ENCODE assay signal across 20 cellular contexts in the genomic region with DNA sequence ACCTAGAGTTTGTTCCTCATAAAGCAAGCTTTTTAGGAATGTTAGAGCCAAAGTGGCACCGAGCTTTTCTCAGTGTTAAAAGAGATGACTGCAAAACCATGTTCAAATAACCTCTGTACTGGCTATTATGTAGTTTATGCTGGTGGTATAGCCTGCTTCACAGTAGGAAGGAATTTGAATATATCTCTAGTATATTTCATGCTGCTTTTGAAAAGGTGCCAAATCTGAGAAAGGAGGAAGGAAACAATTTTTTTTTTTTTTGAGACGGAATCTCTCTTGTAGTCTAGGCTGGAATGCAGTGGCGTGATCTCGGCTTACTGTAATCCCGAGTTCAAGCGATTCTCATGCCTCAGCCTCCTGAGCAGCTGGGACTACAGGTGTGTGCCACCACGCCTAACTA. TPM values are rescaled to one million over a fixed set of nuclear protein-coding genes. Genes with fewer than 3 reads are reported as not detected.
DNase-seq lines count a peak whose midpoint lies in the region; ATAC-seq, FAIRE-seq and TF ChIP-seq lines count a peak whose summit lies in the region.
"Had no signal": no experiment of that assay in that cellular context is flagged by ENCODE, and none has a peak within 500 bp of the region (broad histone marks: within the 10 kb centered on the region; RNA-seq: fewer than 3 reads in every experiment).

No MANE protein-coding gene starts in this region.

- H3K4ac ChIP-seq in trophoblast cell (ENCODE audit: low read depth, low read length), result no peak overlapping the region

- WGBS in trophoblast cell (ENCODE audit: extremely low coverage, insufficient coverage, insufficient read length), result no CpG with 5 or more reads among the region's 7 CpGs

- no peak overlapping the region for H2BK120ac ChIP-seq in trophoblast cell (ENCODE audit: insufficient read depth, low read length, poor library complexity)

- no peak overlapping the region for H2AFZ ChIP-seq in trophoblast cell (ENCODE audit: insufficient read depth, low read length, poor library complexity)

- peaks cover 63% of the 10 kb centered on the region for H3K4me1 Mint-ChIP-seq in activated CD4-positive, alpha-beta T cell treated with anti-CD3 and anti-CD28 coated beads for 36 hours
- peaks cover 60% of the 10 kb centered on the region for H3K4me1 Mint-ChIP-seq in activated naive CD8-positive, alpha-beta T cell treated with anti-CD3 and anti-CD28 coated beads, Interleukin-2, amount 50 U/mL, for 24 hours

- no peak overlapping the region for H4K91ac ChIP-seq in trophoblast cell (ENCODE audit: low read depth, low read length)

- H3K36me3 ChIP-seq in trophoblast cell (ENCODE audit: control insufficient read depth in 1 of 2, insufficient read depth in 2 of 2, low read length in 2 of 2) (no peaks in the 10 kb centered on the region), lower lobe of right lung (no peaks in the 10 kb centered on the region), HAP-1 (replicated peaks) (no peaks in the 10 kb centered on the region)
- H3K36me3 ChIP-seq: left lung had no signal

- POLR2A ChIA-PET in activated CD4-positive, alpha-beta T cell treated with anti-CD3 and anti-CD28 coated beads for 36 hours (lab: Charles Lee), result interaction anchor here (0.6 kb wide), 1 partner anchor 247 kb away, joined by 4 read pairs; no protein-coding TSS in a partner anchor

- H3K4me1 ChIP-seq in trophoblast cell (ENCODE audit: control insufficient read depth in 1 of 2, insufficient read depth in 2 of 2, low read length in 2 of 2), result no peaks in the 10 kb centered on the region
- peaks cover 34% of the 10 kb centered on the region for H3K4me1 ChIP-seq in lower lobe of right lung
- peaks cover 8% of the 10 kb centered on the region for H3K4me1 ChIP-seq in HAP-1

- H3K27ac ChIP-seq in trophoblast cell (ENCODE audit: low read depth, low read length), result no peak overlapping the region
- no peak overlapping the region for H3K27ac ChIP-seq in lower lobe of right lung
- H3K27ac ChIP-seq: BLaER1, body of pancreas, skin epidermis had no signal

- no peak overlapping the region for H3K9ac ChIP-seq in trophoblast cell (ENCODE audit: low read length)
- H3K9ac ChIP-seq: BLaER1 had no signal

- H2BK5ac ChIP-seq in trophoblast cell (ENCODE audit: low read depth, low read length, poor library complexity), result no peak overlapping the region

- no peak overlapping the region for H3K4me3 ChIP-seq in trophoblast cell (ENCODE audit: low read depth, low read length)
- H3K4me3 ChIP-seq in lower lobe of right lung, result no peak overlapping the region
- no peak overlapping the region for H3K4me3 ChIP-seq in HAP-1
- H3K4me3 ChIP-seq: BLaER1, body of pancreas, left lung, skin epidermis, upper lobe of left lung had no signal

- no peaks in the 10 kb centered on the region for H3K79me1 ChIP-seq in trophoblast cell (ENCODE audit: low read length)

- DNase-seq in activated CD4-positive, alpha-beta T cell treated with anti-CD3 and anti-CD28 coated beads for 36 hours, result no peak
- DNase-seq in activated CD4-positive, alpha-beta T cell treated with anti-CD3 and anti-CD28 coated beads for 48 hours, result no peak
- peak; percentile 59 for DNase-seq in KBM-7
- DNase-seq in activated naive CD8-positive, alpha-beta T cell treated with anti-CD3 and anti-CD28 coated beads, Interleukin-2, amount 50 U/mL, for 24 hours, result no peak
- DNase-seq in trophoblast cell, result peak; percentile 82 to 95
- no peak for DNase-seq in lower lobe of right lung
- no peak for DNase-seq in frontal cortex (ENCODE audit: low spot score in 2 of 2)
- no peak for DNase-seq in HAP-1 (ENCODE audit: low spot score in 2 of 2)
- DNase-seq: activated CD4-positive, alpha-beta T cell treated with anti-CD3 and anti-CD28 coated beads, Interleukin-2, amount 50 U/mL, for 1 hour; activated naive CD4-positive, alpha-beta T cell treated with anti-CD3 and anti-CD28 coated beads, Interleukin-2, amount 50 U/mL, for 16 hours; body of pancreas; left lung; NCI-H1436 treated with DMSO at 0.1 percent for 48 hours; stimulated activated CD4-positive, alpha-beta T cell treated with anti-CD3 and anti-CD28 coated beads, Interleukin-2, amount 100 ng/mL, for 48 hours; SW 1271; upper lobe of left lung had no signal

- H3K27me3 ChIP-seq in trophoblast cell (ENCODE audit: insufficient read depth, low read length) (no peaks in the 10 kb centered on the region), lower lobe of right lung (ENCODE audit: low read depth) (no peaks in the 10 kb centered on the region), HAP-1 (ENCODE audit: low read depth) (no peaks in the 10 kb centered on the region)
- H3K27me3 ChIP-seq: BLaER1, body of pancreas, left lung, upper lobe of left lung had no signal

- no peaks in the 10 kb centered on the region for H3K36me3 Mint-ChIP-seq in activated CD4-positive, alpha-beta T cell treated with anti-CD3 and anti-CD28 coated beads for 36 hours (ENCODE audit: low read depth)
- no peaks in the 10 kb centered on the region for H3K36me3 Mint-ChIP-seq in activated naive CD8-positive, alpha-beta T cell treated with anti-CD3 and anti-CD28 coated beads, Interleukin-2, amount 50 U/mL, for 24 hours (ENCODE audit: low read depth)

- CTCF ChIA-PET in activated CD4-positive, alpha-beta T cell treated with anti-CD3 and anti-CD28 coated beads for 36 hours (lab: Charles Lee), result interaction anchor here (0.7 to 1.1 kb wide), 2 partner anchors 12 to 86 kb away, joined by 3 read pairs; partner anchors contain the start of gene ATP6V0E1

- no peaks in the 10 kb centered on the region for H3K9me3 ChIP-seq in trophoblast cell (ENCODE audit: insufficient read depth, low read depth, low read length)
- H3K9me3 ChIP-seq in lower lobe of right lung, result no peaks in the 10 kb centered on the region
- H3K9me3 ChIP-seq in HAP-1, result no peaks in the 10 kb centered on the region
- H3K9me3 ChIP-seq: BLaER1, body of pancreas, left lung, upper lobe of left lung had no signal

- peak overlapping the region; percentile 69 for H3K27ac Mint-ChIP-seq in activated CD4-positive, alpha-beta T cell treated with anti-CD3 and anti-CD28 coated beads for 36 hours
- peak overlapping the region; percentile 66 for H3K27ac Mint-ChIP-seq in activated naive CD8-positive, alpha-beta T cell treated with anti-CD3 and anti-CD28 coated beads, Interleukin-2, amount 50 U/mL, for 24 hours

- no peaks in the 10 kb centered on the region for H3K9me3 Mint-ChIP-seq in activated CD4-positive, alpha-beta T cell treated with anti-CD3 and anti-CD28 coated beads for 36 hours (ENCODE audit: low read depth)
- H3K9me3 Mint-ChIP-seq in activated naive CD8-positive, alpha-beta T cell treated with anti-CD3 and anti-CD28 coated beads, Interleukin-2, amount 50 U/mL, for 24 hours, result no peaks in the 10 kb centered on the region

- in situ Hi-C loops in KBM-7 (cut with MboI; ENCODE audit: low pct_unique_long_range_greater_than_20kb, low sequenced_read_pairs) (no loop called here), HAP-1 (cut with MboI; ENCODE audit: low sequenced_read_pairs) (no loop called here)

- H3K4me2 ChIP-seq in trophoblast cell (ENCODE audit: low read length), result no peak overlapping the region
- H3K4me2 ChIP-seq: BLaER1 had no signal

- ATAC-seq in activated CD4-positive, alpha-beta T cell treated with anti-CD3 and anti-CD28 coated beads for 36 hours, result no peak
- ATAC-seq in activated naive CD8-positive, alpha-beta T cell treated with anti-CD3 and anti-CD28 coated beads, Interleukin-2, amount 50 U/mL, for 24 hours, result no peak
- no peak for ATAC-seq in lower lobe of right lung
- ATAC-seq: body of pancreas, left lung had no signal

- H4K8ac ChIP-seq in trophoblast cell (ENCODE audit: low read depth, low read length), result no peak overlapping the region

- H3K14ac ChIP-seq in trophoblast cell (ENCODE audit: low read length), result no peak overlapping the region

- H2BK12ac ChIP-seq in trophoblast cell (ENCODE audit: low read length), result no peak overlapping the region

- no peak for TF ChIP-seq CTCF in lower lobe of right lung (IDR thresholded peaks at IDR 0.05)

- peak overlapping the region; percentile 20 for H3K4me3 Mint-ChIP-seq in activated CD4-positive, alpha-beta T cell treated with anti-CD3 and anti-CD28 coated beads for 36 hours
- H3K4me3 Mint-ChIP-seq in activated naive CD8-positive, alpha-beta T cell treated with anti-CD3 and anti-CD28 coated beads, Interleukin-2, amount 50 U/mL, for 24 hours, result peak overlapping the region; percentile 30

- H3K27me3 Mint-ChIP-seq in activated CD4-positive, alpha-beta T cell treated with anti-CD3 and anti-CD28 coated beads for 36 hours, result no peaks in the 10 kb centered on the region
- H3K27me3 Mint-ChIP-seq in activated naive CD8-positive, alpha-beta T cell treated with anti-CD3 and anti-CD28 coated beads, Interleukin-2, amount 50 U/mL, for 24 hours, result no peaks in the 10 kb centered on the region

- no peaks in the 10 kb centered on the region for H3K79me2 ChIP-seq in trophoblast cell (ENCODE audit: control insufficient read depth, insufficient read depth, low read length, poor library complexity)

- intact Hi-C loops in activated CD4-positive, alpha-beta T cell treated with anti-CD3 and anti-CD28 coated beads for 36 hours (cut with DNase I, micrococcal nuclease), result no loop called here
- intact Hi-C loops in lower lobe of right lung (cut with DNase I), result no loop called here

- no peak overlapping the region for H2AK5ac ChIP-seq in trophoblast cell (ENCODE audit: low read length)

- peak overlapping the region; percentile 18 for H3K18ac ChIP-seq in trophoblast cell (ENCODE audit: low read length)

- H3K23ac ChIP-seq in trophoblast cell (ENCODE audit: low read length), result no peak overlapping the region

- H4K12ac ChIP-seq in trophoblast cell (ENCODE audit: low read depth, low read length), result no peak overlapping the region

- no peak for FAIRE-seq in frontal cortex (lab: Jason Lieb, UNC)
- FAIRE-seq: colon, GM18507 had no signal

RNA-seq across cellular contexts. Expression of gene CREBRF, which starts 13.5 kb away (rescaled TPM):
- total RNA-seq in activated CD4-positive, alpha-beta T cell treated with anti-CD3 and anti-CD28 coated beads for 36 hours, result 10 to 100 TPM; 10.2 to 11.3 TPM
- 6.1 and 6.2 TPM in 2 replicates for polyA plus RNA-seq in trophoblast cell (2013)
- 50.2 TPM for total RNA-seq in lower lobe of right lung
- total RNA-seq in frontal cortex, result 34.2 TPM

Comparison
In these comparisons a context has a peak if more than half of its experiments do, and no peak if none do; other contexts are left out.
1. DNase-seq: peak in KBM-7 (single experiment) and trophoblast cell (2 of 2); none in activated CD4-positive, alpha-beta T cell treated with anti-CD3 and anti-CD28 coated beads for 36 hours (single experiment), activated CD4-positive, alpha-beta T cell treated with anti-CD3 and anti-CD28 coated beads for 48 hours (single experiment), activated naive CD8-positive, alpha-beta T cell treated with anti-CD3 and anti-CD28 coated beads, Interleukin-2, amount 50 U/mL, for 24 hours (single experiment), lower lobe of right lung (single experiment), frontal cortex (0 of 2) and HAP-1 (0 of 2).